ENCODE assay signal across 27 cellular contexts in genomic region chr2:10363861-10364610, GRCh38.
"Had no signal": no experiment of that assay in that cellular context is flagged by ENCODE, and none has a peak within 500 bp of the region (broad histone marks: within the 10 kb centered on the region; RNA-seq: fewer than 3 reads in every experiment).

No MANE protein-coding gene starts in this region.

- H3K9me3 ChIP-seq: MG63, Peyer's patch, SJCRH30, SK-N-SH had no signal

- H3K36me3 ChIP-seq: brain microvascular endothelial cell, SJCRH30 had no signal

- H3K9me3 Mint-ChIP-seq: activated CD4-positive, alpha-beta memory T cell treated with anti-CD3 and anti-CD28 coated beads for 36 hours; activated CD4-positive, alpha-beta T cell treated with anti-CD3 and anti-CD28 coated beads, Interleukin-2, amount 10 ng/mL, durations not matched to agents 7 days and 5 days; activated naive CD4-positive, alpha-beta T cell treated with anti-CD3 and anti-CD28 coated beads for 36 hours; activated naive CD8-positive, alpha-beta T cell treated with anti-CD3 and anti-CD28 coated beads for 36 hours; activated T-cell treated with anti-CD3 and anti-CD28 coated beads, Interleukin-2, amount 50 U/mL, for 4 hours had no signal

- DNase-seq: activated CD4-positive, alpha-beta memory T cell treated with anti-CD3 and anti-CD28 coated beads for 36 hours; activated CD4-positive, alpha-beta T cell treated with anti-CD3 and anti-CD28 coated beads, Interleukin-2, amount 10 ng/mL, durations not matched to agents 7 days and 5 days; activated CD4-positive, CD25-positive, alpha-beta regulatory T cell; activated CD8-positive, alpha-beta memory T cell treated with anti-CD3 and anti-CD28 coated beads for 24 hours; activated effector memory CD4-positive, alpha-beta T cell treated with anti-CD3 and anti-CD28 coated beads, Interleukin-2, amount 50 U/mL, for 16 hours; activated naive CD4-positive, alpha-beta T cell treated with anti-CD3 and anti-CD28 coated beads for 36 hours; activated naive CD8-positive, alpha-beta T cell treated with anti-CD3 and anti-CD28 coated beads for 36 hours; activated T-cell treated with anti-CD3 and anti-CD28 coated beads, Interleukin-2, amount 50 U/mL, for 4 hours; brain microvascular endothelial cell; MG63; MV-4-11; NCI-H1105; NCI-H1436; NCI-H187; NCI-H2081; NCI-H510A treated with DMSO at 0.1 percent for 48 hours; NCI-H69; NK-92 treated with Interleukin-12 subunit alpha and Interleukin-12 subunit beta, amount 100 ng/mL, for 24 hours; OCI-M1; Peyer's patch; Right ventricle myocardium superior; SJCRH30; SK-N-SH; T-helper 1 cell had no signal

- H3K9ac ChIP-seq: KMS-11, SK-N-SH had no signal

- H3K27ac Mint-ChIP-seq: activated CD4-positive, alpha-beta memory T cell treated with anti-CD3 and anti-CD28 coated beads for 36 hours; activated naive CD4-positive, alpha-beta T cell treated with anti-CD3 and anti-CD28 coated beads for 36 hours; activated naive CD8-positive, alpha-beta T cell treated with anti-CD3 and anti-CD28 coated beads for 36 hours had no signal

- H3K27me3 Mint-ChIP-seq: activated CD4-positive, alpha-beta memory T cell treated with anti-CD3 and anti-CD28 coated beads for 36 hours; activated CD4-positive, alpha-beta T cell treated with anti-CD3 and anti-CD28 coated beads, Interleukin-2, amount 10 ng/mL, durations not matched to agents 7 days and 5 days; activated naive CD8-positive, alpha-beta T cell treated with anti-CD3 and anti-CD28 coated beads for 36 hours had no signal

- H3K36me3 Mint-ChIP-seq: activated CD4-positive, alpha-beta memory T cell treated with anti-CD3 and anti-CD28 coated beads for 36 hours had no signal

- H3K27ac ChIP-seq: brain microvascular endothelial cell, KMS-11, Peyer's patch, RWPE1, SJCRH30, VCaP had no signal

- H3K4me3 Mint-ChIP-seq: activated CD4-positive, alpha-beta memory T cell treated with anti-CD3 and anti-CD28 coated beads for 36 hours; activated CD4-positive, alpha-beta T cell treated with anti-CD3 and anti-CD28 coated beads, Interleukin-2, amount 10 ng/mL, durations not matched to agents 7 days and 5 days; activated naive CD4-positive, alpha-beta T cell treated with anti-CD3 and anti-CD28 coated beads for 36 hours; activated naive CD8-positive, alpha-beta T cell treated with anti-CD3 and anti-CD28 coated beads for 36 hours; activated T-cell treated with anti-CD3 and anti-CD28 coated beads, Interleukin-2, amount 50 U/mL, for 4 hours had no signal

- H3K4me2 ChIP-seq: KMS-11, SK-N-SH had no signal

- ATAC-seq: activated T-cell treated with anti-CD3 and anti-CD28 coated beads, Interleukin-2, amount 50 U/mL, for 4 hours had no signal

- H3K4me3 ChIP-seq: MG63, Peyer's patch, SJCRH30 had no signal

- H3K27me3 ChIP-seq: brain microvascular endothelial cell, MG63, Peyer's patch, SJCRH30 had no signal
